8 cellular contexts compared by ENCODE assay signal in genomic region chr12:110281549-110282342, GRCh38. TPM values are rescaled to one million over a fixed set of nuclear protein-coding genes. Genes with fewer than 3 reads are reported as not detected.
DNase-seq lines count a peak whose midpoint lies in the region; ATAC-seq and TF ChIP-seq lines count a peak whose summit lies in the region.

No MANE protein-coding gene starts in this region.

- H3K9me3 ChIP-seq in SJSA1 (replicated peaks), result peaks cover 7% of the 10 kb centered on the region; the same call in 1 of the 2 replicates
- no peaks in the 10 kb centered on the region for H3K9me3 ChIP-seq in cardiac muscle cell (ENCODE audit: low read depth)
- no peaks in the 10 kb centered on the region for H3K9me3 ChIP-seq in uterus

- peak; percentile 81 for DNase-seq in COLO668 (lab: John Stamatoyannopoulos, UW; ENCODE audit: unreplicated experiment)
- peak; percentile 62 to 73 for DNase-seq in SJSA1 (ENCODE audit: low read depth in 1 of 2, low spot score in 2 of 2)
- DNase-seq in cardiac muscle cell (ENCODE audit: low read depth in 1 of 2, low spot score in 1 of 2), result peak; percentile 56 to 57
- peak; percentile 70 for DNase-seq in progenitor cell of endocrine pancreas (ENCODE audit: low spot score, unreplicated experiment)
- peak; percentile 43 to 47 for DNase-seq in uterus

- H3K27me3 Mint-ChIP-seq in activated naive CD8-positive, alpha-beta T cell, result no peaks in the 10 kb centered on the region
- peaks cover 4% of the 10 kb centered on the region for H3K27me3 Mint-ChIP-seq in progenitor cell of endocrine pancreas

- peaks cover 20% of the 10 kb centered on the region for H3K36me3 Mint-ChIP-seq in activated naive CD8-positive, alpha-beta T cell
- peaks cover 5% of the 10 kb centered on the region for H3K36me3 Mint-ChIP-seq in progenitor cell of endocrine pancreas (ENCODE audit: insufficient read depth)

- peak overlapping the region; percentile 98 for H3K27ac Mint-ChIP-seq in activated naive CD8-positive, alpha-beta T cell
- H3K27ac Mint-ChIP-seq in progenitor cell of endocrine pancreas, result peak overlapping the region; percentile 96

- H3K4me3 ChIP-seq in SJSA1 (peak overlapping the region; percentile 95), cardiac muscle cell (peak overlapping the region; percentile 80), uterus (peak overlapping the region; percentile 60 to 81)

- ATAC-seq in GM19372 (IDR thresholded peaks at IDR 0.05; ENCODE audit: low read depth, unreplicated experiment) (peak; percentile 4), HG03460 (IDR thresholded peaks at IDR 0.05; ENCODE audit: unreplicated experiment) (peak; percentile 31)

- H3K27ac ChIP-seq in SJSA1, result peak overlapping the region; percentile 99
- H3K27ac ChIP-seq in cardiac muscle cell, result peak overlapping the region; percentile 99
- H3K27ac ChIP-seq in uterus, result peak overlapping the region; percentile 92 to 97

- TF ChIP-seq CTCF in cardiac muscle cell (IDR thresholded peaks at IDR 0.05; ENCODE audit: low read depth, low read length) (peak; percentile 8), progenitor cell of endocrine pancreas (IDR thresholded peaks at IDR 0.05; ENCODE audit: unreplicated experiment) (no peak), uterus (IDR thresholded peaks at IDR 0.05) (no peak)

- H3K27me3 ChIP-seq in SJSA1 (replicated peaks), result no peaks in the 10 kb centered on the region
- no peaks in the 10 kb centered on the region for H3K27me3 ChIP-seq in cardiac muscle cell
- H3K27me3 ChIP-seq in uterus, result no peaks in the 10 kb centered on the region

- H3K36me3 ChIP-seq in SJSA1 (peaks cover 53% of the 10 kb centered on the region), cardiac muscle cell (peaks cover 12% of the 10 kb centered on the region), uterus (no peaks in the 10 kb centered on the region)

- H3K4me3 Mint-ChIP-seq in activated naive CD8-positive, alpha-beta T cell, result peak overlapping the region; percentile 98
- H3K4me3 Mint-ChIP-seq in progenitor cell of endocrine pancreas (ENCODE audit: low read depth), result peak overlapping the region; percentile 94

- no peaks in the 10 kb centered on the region for H3K9me3 Mint-ChIP-seq in activated naive CD8-positive, alpha-beta T cell (ENCODE audit: low read depth)
- H3K9me3 Mint-ChIP-seq in progenitor cell of endocrine pancreas (ENCODE audit: low read depth), result no peaks in the 10 kb centered on the region

- TF ChIP-seq POLR2A in uterus (IDR thresholded peaks at IDR 0.05), result no peak

- peaks cover 22% of the 10 kb centered on the region for H3K4me1 ChIP-seq in SJSA1 (replicated peaks)
- peaks cover 52% of the 10 kb centered on the region for H3K4me1 ChIP-seq in cardiac muscle cell (ENCODE audit: low read depth)
- peaks cover 0 to 3% of the 10 kb centered on the region in 2 donors for H3K4me1 ChIP-seq in uterus

- peaks cover 57% of the 10 kb centered on the region for H3K4me1 Mint-ChIP-seq in activated naive CD8-positive, alpha-beta T cell (ENCODE audit: low read depth)
- H3K4me1 Mint-ChIP-seq in progenitor cell of endocrine pancreas (ENCODE audit: low read depth), result peaks cover 55% of the 10 kb centered on the region

- intact Hi-C loops in uterus (cut with DNase I; ENCODE audit: low total_unique reads), result no loop called here

RNA-seq across cellular contexts. Expression of gene ATP2A2, which starts 0.7 kb away (rescaled TPM):
- 63.8 and 97.9 TPM in 2 replicates for total RNA-seq in SJSA1 (2014; rRNA removed; shearing (Covaris generic))
- total RNA-seq in cardiac muscle cell (297 and 328 TPM in 2 replicates), progenitor cell of endocrine pancreas (167 and 175 TPM in 2 replicates), uterus (100 to 1,000 TPM in 2 of 4 donors, 10 to 100 TPM in 2; 61.5 to 173 (median 97.9) TPM)
- polyA plus RNA-seq in cardiac muscle cell, result 300 and 400 TPM in 2 replicates

Comparison
In these comparisons a context has a peak if more than half of its experiments do, and no peak if none do; other contexts are left out.
1. Peak in every context shown above with its lines: DNase-seq, ATAC-seq, H3K4me3 ChIP-seq and H3K27ac ChIP-seq.